ENCODE assay signal across 8 cellular contexts in the genomic region with DNA sequence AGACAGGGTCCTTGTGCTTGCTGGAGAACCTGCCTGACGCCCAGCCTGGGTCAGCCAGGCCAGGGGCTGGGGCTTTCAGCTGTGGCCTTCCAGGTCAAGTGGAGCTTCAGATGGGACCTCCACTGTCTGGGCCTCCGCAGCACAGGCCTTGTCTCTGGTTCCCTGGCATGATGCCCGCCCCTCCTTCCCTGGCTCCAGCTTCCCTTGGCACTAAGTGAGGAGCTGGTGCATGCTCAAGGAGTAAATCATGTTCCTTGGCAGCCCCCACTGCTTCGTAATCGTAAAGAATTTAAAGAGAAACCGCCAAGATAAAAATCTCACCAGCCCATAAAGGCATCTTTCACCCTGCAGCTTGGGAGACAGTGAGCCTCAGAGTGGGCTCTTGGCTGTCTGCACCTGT. TPM values are rescaled to one million over a fixed set of nuclear protein-coding genes. Genes with fewer than 3 reads are reported as not detected.
A peak's percentile ranks its signal among the peaks of the same experiment; 100 is the strongest.
DNase-seq lines count a peak whose midpoint lies in the region; ATAC-seq and TF ChIP-seq lines count a peak whose summit lies in the region.

No MANE protein-coding gene starts in this region.

- ATAC-seq in left ventricle myocardium superior (no peak), HG02798 (IDR thresholded peaks at IDR 0.05; ENCODE audit: poor library complexity, unreplicated experiment) (no peak), right lobe of liver (no peak)
- ATAC-seq in stimulated activated memory B cell treated with anti-CD40 and anti-IgM and Interleukin-4, amounts not matched to agents 10 μg/mL and 1 μg/mL and 100 μg/mL, for 72 hours, result no peak

- H3K36me3 ChIP-seq in adipocyte (ENCODE audit: control insufficient read depth, insufficient read depth, low read length, severe bottlenecking), result no peaks in the 10 kb centered on the region
- H3K36me3 ChIP-seq in sigmoid colon, result no peaks in the 10 kb centered on the region
- H3K36me3 ChIP-seq in right lobe of liver, result no peaks in the 10 kb centered on the region

- DNase-seq in DMS79 treated with DMSO at 0.1 percent for 48 hours (lab: John Stamatoyannopoulos, UW), result peak; percentile 68
- peak; percentile 97 for DNase-seq in adipocyte (ENCODE audit: low read depth)
- DNase-seq in left ventricle myocardium superior, result peak; percentile 69
- DNase-seq in sigmoid colon, result peak; percentile 96
- no peak for DNase-seq in GM19238 (ENCODE audit: insufficient read length, low spot score)
- DNase-seq in right lobe of liver, result no peak

- H3K27ac Mint-ChIP-seq in stimulated activated memory B cell treated with anti-CD40 and anti-IgM and Interleukin-4, amounts not matched to agents 10 μg/mL and 1 μg/mL and 100 μg/mL, for 72 hours, result no peak overlapping the region

- H3K4me3 Mint-ChIP-seq in stimulated activated memory B cell treated with anti-CD40 and anti-IgM and Interleukin-4, amounts not matched to agents 10 μg/mL and 1 μg/mL and 100 μg/mL, for 72 hours, result no peak overlapping the region

- H3K9ac ChIP-seq in adipocyte (ENCODE audit: low read length), result peak overlapping the region; percentile 7

- no peaks in the 10 kb centered on the region for H3K9me3 ChIP-seq in adipocyte (ENCODE audit: control insufficient read depth, low read length)
- no peaks in the 10 kb centered on the region for H3K9me3 ChIP-seq in sigmoid colon
- no peaks in the 10 kb centered on the region for H3K9me3 ChIP-seq in right lobe of liver

- no peaks in the 10 kb centered on the region for H3K4me1 Mint-ChIP-seq in stimulated activated memory B cell treated with anti-CD40 and anti-IgM and Interleukin-4, amounts not matched to agents 10 μg/mL and 1 μg/mL and 100 μg/mL, for 72 hours

- intact Hi-C loops in left ventricle myocardium superior (cut with micrococcal nuclease), result no loop called here
- intact Hi-C loops in sigmoid colon (cut with DNase I), result no loop called here
- intact Hi-C loops in right lobe of liver (cut with DNase I), result no loop called here

- H3K27ac ChIP-seq in sigmoid colon (peak overlapping the region; percentile 86 to 91 (median 88)), right lobe of liver (no peak overlapping the region)

- TF ChIP-seq CTCF in sigmoid colon (IDR thresholded peaks at IDR 0.05), result no peak
- no peak for TF ChIP-seq CTCF in right lobe of liver (IDR thresholded peaks at IDR 0.05)

- WGBS in sigmoid colon, 2 donors, result 19 to 55% methylated on average over 6 of the region's 6 CpGs
- 56% methylated on average over 3 of the region's 6 CpGs for WGBS in right lobe of liver (ENCODE audit: insufficient coverage, low coverage, low lambda C conversion rate, missing lambda C conversion rate)

- H3K4me1 ChIP-seq in adipocyte (ENCODE audit: control insufficient read depth, insufficient read depth, low read length), result peaks cover 38% of the 10 kb centered on the region
- H3K4me1 ChIP-seq in sigmoid colon, result peaks cover 0 to 100% (median 95%) of the 10 kb centered on the region in 4 donors
- peaks cover 0 to 22% (median 2%) of the 10 kb centered on the region in 4 donors for H3K4me1 ChIP-seq in right lobe of liver

- no peak for TF ChIP-seq EP300 in sigmoid colon (IDR thresholded peaks at IDR 0.05)

- no peaks in the 10 kb centered on the region for H3K9me3 Mint-ChIP-seq in stimulated activated memory B cell treated with anti-CD40 and anti-IgM and Interleukin-4, amounts not matched to agents 10 μg/mL and 1 μg/mL and 100 μg/mL, for 72 hours

- TF ChIP-seq POLR2A in sigmoid colon (IDR thresholded peaks at IDR 0.05), result no peak
- TF ChIP-seq POLR2A in right lobe of liver (IDR thresholded peaks at IDR 0.05), result no peak

- H3K36me3 Mint-ChIP-seq in stimulated activated memory B cell treated with anti-CD40 and anti-IgM and Interleukin-4, amounts not matched to agents 10 μg/mL and 1 μg/mL and 100 μg/mL, for 72 hours, result no peaks in the 10 kb centered on the region

- H3K27me3 ChIP-seq in adipocyte (replicated peaks; ENCODE audit: control insufficient read depth, insufficient read depth, low read length) (peaks cover 2% of the 10 kb centered on the region), sigmoid colon (no peaks in the 10 kb centered on the region), right lobe of liver (no peaks in the 10 kb centered on the region)

- no peak overlapping the region for H3K4me3 ChIP-seq in adipocyte (ENCODE audit: low read length)
- H3K4me3 ChIP-seq in sigmoid colon, result no peak overlapping the region
- H3K4me3 ChIP-seq in right lobe of liver, result no peak overlapping the region

- peaks cover 13% of the 10 kb centered on the region for H3K27me3 Mint-ChIP-seq in stimulated activated memory B cell treated with anti-CD40 and anti-IgM and Interleukin-4, amounts not matched to agents 10 μg/mL and 1 μg/mL and 100 μg/mL, for 72 hours

RNA-seq across cellular contexts. Expression of gene SEMA3F, which starts 8.9 kb away (rescaled TPM):
- total RNA-seq in left ventricle myocardium superior (11.4 TPM), sigmoid colon (10 to 100 TPM in 1 of 4 donors, 1 to 10 TPM in 3; 5.1 to 11.4 (median 8.0) TPM), right lobe of liver (1 to 10 TPM; 1.2 to 5.9 (median 4.2) TPM)
- 10 to 100 TPM in 1 of 3 donors, 1 to 10 TPM in 1, under 1 TPM in 1; 0.60 to 12.3 (median 1.2) TPM for polyA plus RNA-seq in sigmoid colon

RNA-seq across cellular contexts. Expression of gene GNAT1, which starts 27.4 kb away (rescaled TPM):
- not detected for total RNA-seq in left ventricle myocardium superior
- not detected for total RNA-seq in sigmoid colon
- under 1 TPM in 1 of 3 donors, not detected in 2; 0.06 TPM for polyA plus RNA-seq in sigmoid colon
- total RNA-seq in right lobe of liver, result under 1 TPM in 1 of 6 experiments, not detected in 5; 0.07 TPM

RNA-seq across cellular contexts. Expression of gene SLC38A3, which starts 41.0 kb away (rescaled TPM):
- total RNA-seq in left ventricle myocardium superior (10.4 TPM), sigmoid colon (under 1 TPM in 1 of 4 donors, not detected in 3; 0.28 TPM), right lobe of liver (100 to 1,000 TPM in 4 of 6 experiments, 10 to 100 TPM in 2; 77.7 to 311 (median 190) TPM)
- polyA plus RNA-seq in sigmoid colon, result under 1 TPM in 1 of 3 donors, not detected in 2; 0.07 TPM

Comparison
In these comparisons a context has a peak if more than half of its experiments do, and no peak if none do; other contexts are left out.
1. DNase-seq: peak in DMS79 treated with DMSO at 0.1 percent for 48 hours (single experiment), adipocyte (single experiment), left ventricle myocardium superior (single experiment) and sigmoid colon (single experiment); none in GM19238 (single experiment) and right lobe of liver (0 of 3).
2. H3K27ac ChIP-seq: peak in sigmoid colon (4 of 4); none in right lobe of liver (0 of 3).